15 cellular contexts compared by ENCODE assay signal in the genomic region with DNA sequence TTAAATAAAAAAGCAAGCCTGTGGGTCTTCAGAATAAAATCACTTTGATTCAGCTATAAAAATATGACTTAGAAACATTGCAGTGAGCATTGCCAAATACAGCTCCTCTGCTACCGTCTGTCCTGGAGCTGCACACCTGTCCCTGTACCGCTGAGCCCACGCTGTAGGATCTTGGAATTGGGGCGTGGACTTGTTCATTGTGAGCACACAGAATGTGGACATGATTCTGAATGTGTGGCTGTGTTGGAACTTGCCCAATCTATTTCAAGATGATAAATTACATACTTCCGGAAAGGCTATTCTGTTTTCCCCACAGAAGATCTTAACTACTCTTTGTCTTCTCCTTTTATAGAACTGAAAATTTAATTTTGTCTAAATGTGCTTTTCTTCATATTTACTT.
DNase-seq lines count a peak whose midpoint lies in the region; TF ChIP-seq lines count a peak whose summit lies in the region.
"Had no signal": no experiment of that assay in that cellular context is flagged by ENCODE, and none has a peak within 500 bp of the region (broad histone marks: within the 10 kb centered on the region; RNA-seq: fewer than 3 reads in every experiment).

No MANE protein-coding gene starts in this region.

- intact Hi-C loops in ovary (cut with DNase I): no loop called here

- H3K36me3 Mint-ChIP-seq in brain (peaks cover 4% of the 10 kb centered on the region), neural progenitor cell (peaks cover 6% of the 10 kb centered on the region)
- H3K36me3 Mint-ChIP-seq: CD4-positive, alpha-beta memory T cell had no signal

- peak overlapping the region; percentile 62 for H3K4me2 ChIP-seq in neural progenitor cell

- H2AFZ ChIP-seq in neural progenitor cell (replicated peaks): no peak overlapping the region

- no peak overlapping the region for H3K9ac ChIP-seq in neural progenitor cell

- peaks cover 42% of the 10 kb centered on the region for H3K4me1 ChIP-seq in neural progenitor cell
- H3K4me1 ChIP-seq in ovary (ENCODE audit: insufficient read depth): peaks cover 4% of the 10 kb centered on the region

- peaks cover 38% of the 10 kb centered on the region for H4K20me1 ChIP-seq in neural progenitor cell (ENCODE audit: low read depth)

- H3K36me3 ChIP-seq in neural progenitor cell (no peaks in the 10 kb centered on the region), ovary (no peaks in the 10 kb centered on the region)
- H3K36me3 ChIP-seq: neutrophil had no signal

- H3K4me3 Mint-ChIP-seq in brain: no peak overlapping the region
- H3K4me3 Mint-ChIP-seq in neural progenitor cell: no peak overlapping the region
- H3K4me3 Mint-ChIP-seq: CD4-positive, alpha-beta memory T cell; dendritic cell treated with granulocyte-macrophage colony-stimulating factor and Interleukin-4, amounts not matched to agents 40 ng/mL and 50 ng/mL, for 4 days had no signal

- TF ChIP-seq CTCF in brain (conservative IDR thresholded peaks at IDR 0.05): no peak
- TF ChIP-seq CTCF in neural progenitor cell (IDR thresholded peaks at IDR 0.05): no peak
- TF ChIP-seq CTCF in ovary (IDR thresholded peaks at IDR 0.05): no peak
- TF ChIP-seq CTCF in GM13977 (IDR thresholded peaks at IDR 0.05; ENCODE audit: extremely low read depth, insufficient read depth, missing control alignments): no peak

- H3K27me3 Mint-ChIP-seq in brain: peaks cover 6% of the 10 kb centered on the region
- H3K27me3 Mint-ChIP-seq in neural progenitor cell (ENCODE audit: insufficient read depth, low read depth): peaks cover 4% of the 10 kb centered on the region
- H3K27me3 Mint-ChIP-seq: CD4-positive, alpha-beta memory T cell; dendritic cell treated with granulocyte-macrophage colony-stimulating factor and Interleukin-4, amounts not matched to agents 40 ng/mL and 50 ng/mL, for 4 days had no signal

- H3K9me3 ChIP-seq in neural progenitor cell (ENCODE audit: low read depth) (no peaks in the 10 kb centered on the region), ovary (no peaks in the 10 kb centered on the region)
- H3K9me3 ChIP-seq: neutrophil had no signal

- H3K27ac ChIP-seq in neural progenitor cell: no peak overlapping the region
- no peak overlapping the region for H3K27ac ChIP-seq in ovary
- H3K27ac ChIP-seq: HL-60, neutrophil had no signal

- H3K9me3 Mint-ChIP-seq in brain (peaks cover 2 to 9% (median 4%) of the 10 kb centered on the region in 5 experiments), neural progenitor cell (peaks cover 7% of the 10 kb centered on the region)
- H3K9me3 Mint-ChIP-seq: dendritic cell treated with granulocyte-macrophage colony-stimulating factor and Interleukin-4, amounts not matched to agents 40 ng/mL and 50 ng/mL, for 4 days had no signal

- no peak for TF ChIP-seq EP300 in ovary (IDR thresholded peaks at IDR 0.05)

- peaks cover 37% of the 10 kb centered on the region for H3F3A ChIP-seq in neural progenitor cell (ENCODE audit: low read depth)

- H3K27ac Mint-ChIP-seq in brain (peak overlapping the region in 4 of 5 experiments; percentile 22 to 80 (median 68)), neural progenitor cell (no peak overlapping the region)
- H3K27ac Mint-ChIP-seq: CD4-positive, alpha-beta memory T cell; dendritic cell treated with granulocyte-macrophage colony-stimulating factor and Interleukin-4, amounts not matched to agents 40 ng/mL and 50 ng/mL, for 4 days had no signal

- H3K79me2 ChIP-seq in neural progenitor cell (ENCODE audit: low read depth): peaks cover 94% of the 10 kb centered on the region

- peak; percentile 51 for DNase-seq in NCI-H1105 treated with DMSO at 0.1 percent for 48 hours (lab: John Stamatoyannopoulos, UW)
- peak; percentile 86 for DNase-seq in NOMO-1 treated with DMSO at 0.1 percent for 48 hours (lab: John Stamatoyannopoulos, UW; ENCODE audit: unreplicated experiment)
- DNase-seq in neural progenitor cell (ENCODE audit: low spot score): no peak
- no peak for DNase-seq in COLO829 (ENCODE audit: low spot score)
- DNase-seq in ovary: no peak
- DNase-seq in GM13977 (ENCODE audit: low spot score): no peak
- DNase-seq: activated T-cell treated with anti-CD3 and anti-CD28 coated beads for 4 hours; CD4-positive, alpha-beta memory T cell; HCEC 1CT; substantia nigra had no signal

- H3K4me3 ChIP-seq in neural progenitor cell (no peak overlapping the region), ovary (no peak overlapping the region)
- H3K4me3 ChIP-seq: skin epidermis had no signal

- 28 to 38% (median 35%) methylated on average over 5 of the region's 5 CpGs for WGBS in ovary, 3 donors

- H3K4me1 Mint-ChIP-seq in brain (peaks cover 43% of the 10 kb centered on the region), neural progenitor cell (peaks cover 64% of the 10 kb centered on the region)

- in situ Hi-C loops in GM13977 (cut with MboI; ENCODE audit: low pct_unique_long_range_greater_than_20kb, low sequenced_read_pairs, unreplicated experiment): no loop called here

- H3K27me3 ChIP-seq in neural progenitor cell (no peaks in the 10 kb centered on the region), ovary (no peaks in the 10 kb centered on the region)
- H3K27me3 ChIP-seq: neutrophil had no signal

- TF ChIP-seq POLR2A in ovary (IDR thresholded peaks at IDR 0.05): no peak

Comparison
In these comparisons a context has a peak if more than half of its experiments do, and no peak if none do; other contexts are left out.
1. DNase-seq: peak in NCI-H1105 treated with DMSO at 0.1 percent for 48 hours (single experiment) and NOMO-1 treated with DMSO at 0.1 percent for 48 hours (single experiment); none in neural progenitor cell (single experiment), COLO829 (single experiment), ovary (0 of 5) and GM13977 (single experiment).